ENCODE assay signal across 1 cellular context in genomic region chr16:9966569-9967157, GRCh38.
TF ChIP-seq lines count a peak whose summit lies in the region.

No MANE protein-coding gene starts in this region.

TF ChIP-seq in GM23338, 12 proteins besides CTCF, POLR2A, EP300 and RAD21:
- TF ChIP-seq, protein P1, sequence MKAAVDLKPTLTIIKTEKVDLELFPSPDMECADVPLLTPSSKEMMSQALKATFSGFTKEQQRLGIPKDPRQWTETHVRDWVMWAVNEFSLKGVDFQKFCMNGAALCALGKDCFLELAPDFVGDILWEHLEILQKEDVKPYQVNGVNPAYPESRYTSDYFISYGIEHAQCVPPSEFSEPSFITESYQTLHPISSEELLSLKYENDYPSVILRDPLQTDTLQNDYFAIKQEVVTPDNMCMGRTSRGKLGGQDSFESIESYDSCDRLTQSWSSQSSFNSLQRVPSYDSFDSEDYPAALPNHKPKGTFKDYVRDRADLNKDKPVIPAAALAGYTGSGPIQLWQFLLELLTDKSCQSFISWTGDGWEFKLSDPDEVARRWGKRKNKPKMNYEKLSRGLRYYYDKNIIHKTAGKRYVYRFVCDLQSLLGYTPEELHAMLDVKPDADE (IDR thresholded peaks at IDR 0.05) = no peak
- TF ChIP-seq, protein P2, sequence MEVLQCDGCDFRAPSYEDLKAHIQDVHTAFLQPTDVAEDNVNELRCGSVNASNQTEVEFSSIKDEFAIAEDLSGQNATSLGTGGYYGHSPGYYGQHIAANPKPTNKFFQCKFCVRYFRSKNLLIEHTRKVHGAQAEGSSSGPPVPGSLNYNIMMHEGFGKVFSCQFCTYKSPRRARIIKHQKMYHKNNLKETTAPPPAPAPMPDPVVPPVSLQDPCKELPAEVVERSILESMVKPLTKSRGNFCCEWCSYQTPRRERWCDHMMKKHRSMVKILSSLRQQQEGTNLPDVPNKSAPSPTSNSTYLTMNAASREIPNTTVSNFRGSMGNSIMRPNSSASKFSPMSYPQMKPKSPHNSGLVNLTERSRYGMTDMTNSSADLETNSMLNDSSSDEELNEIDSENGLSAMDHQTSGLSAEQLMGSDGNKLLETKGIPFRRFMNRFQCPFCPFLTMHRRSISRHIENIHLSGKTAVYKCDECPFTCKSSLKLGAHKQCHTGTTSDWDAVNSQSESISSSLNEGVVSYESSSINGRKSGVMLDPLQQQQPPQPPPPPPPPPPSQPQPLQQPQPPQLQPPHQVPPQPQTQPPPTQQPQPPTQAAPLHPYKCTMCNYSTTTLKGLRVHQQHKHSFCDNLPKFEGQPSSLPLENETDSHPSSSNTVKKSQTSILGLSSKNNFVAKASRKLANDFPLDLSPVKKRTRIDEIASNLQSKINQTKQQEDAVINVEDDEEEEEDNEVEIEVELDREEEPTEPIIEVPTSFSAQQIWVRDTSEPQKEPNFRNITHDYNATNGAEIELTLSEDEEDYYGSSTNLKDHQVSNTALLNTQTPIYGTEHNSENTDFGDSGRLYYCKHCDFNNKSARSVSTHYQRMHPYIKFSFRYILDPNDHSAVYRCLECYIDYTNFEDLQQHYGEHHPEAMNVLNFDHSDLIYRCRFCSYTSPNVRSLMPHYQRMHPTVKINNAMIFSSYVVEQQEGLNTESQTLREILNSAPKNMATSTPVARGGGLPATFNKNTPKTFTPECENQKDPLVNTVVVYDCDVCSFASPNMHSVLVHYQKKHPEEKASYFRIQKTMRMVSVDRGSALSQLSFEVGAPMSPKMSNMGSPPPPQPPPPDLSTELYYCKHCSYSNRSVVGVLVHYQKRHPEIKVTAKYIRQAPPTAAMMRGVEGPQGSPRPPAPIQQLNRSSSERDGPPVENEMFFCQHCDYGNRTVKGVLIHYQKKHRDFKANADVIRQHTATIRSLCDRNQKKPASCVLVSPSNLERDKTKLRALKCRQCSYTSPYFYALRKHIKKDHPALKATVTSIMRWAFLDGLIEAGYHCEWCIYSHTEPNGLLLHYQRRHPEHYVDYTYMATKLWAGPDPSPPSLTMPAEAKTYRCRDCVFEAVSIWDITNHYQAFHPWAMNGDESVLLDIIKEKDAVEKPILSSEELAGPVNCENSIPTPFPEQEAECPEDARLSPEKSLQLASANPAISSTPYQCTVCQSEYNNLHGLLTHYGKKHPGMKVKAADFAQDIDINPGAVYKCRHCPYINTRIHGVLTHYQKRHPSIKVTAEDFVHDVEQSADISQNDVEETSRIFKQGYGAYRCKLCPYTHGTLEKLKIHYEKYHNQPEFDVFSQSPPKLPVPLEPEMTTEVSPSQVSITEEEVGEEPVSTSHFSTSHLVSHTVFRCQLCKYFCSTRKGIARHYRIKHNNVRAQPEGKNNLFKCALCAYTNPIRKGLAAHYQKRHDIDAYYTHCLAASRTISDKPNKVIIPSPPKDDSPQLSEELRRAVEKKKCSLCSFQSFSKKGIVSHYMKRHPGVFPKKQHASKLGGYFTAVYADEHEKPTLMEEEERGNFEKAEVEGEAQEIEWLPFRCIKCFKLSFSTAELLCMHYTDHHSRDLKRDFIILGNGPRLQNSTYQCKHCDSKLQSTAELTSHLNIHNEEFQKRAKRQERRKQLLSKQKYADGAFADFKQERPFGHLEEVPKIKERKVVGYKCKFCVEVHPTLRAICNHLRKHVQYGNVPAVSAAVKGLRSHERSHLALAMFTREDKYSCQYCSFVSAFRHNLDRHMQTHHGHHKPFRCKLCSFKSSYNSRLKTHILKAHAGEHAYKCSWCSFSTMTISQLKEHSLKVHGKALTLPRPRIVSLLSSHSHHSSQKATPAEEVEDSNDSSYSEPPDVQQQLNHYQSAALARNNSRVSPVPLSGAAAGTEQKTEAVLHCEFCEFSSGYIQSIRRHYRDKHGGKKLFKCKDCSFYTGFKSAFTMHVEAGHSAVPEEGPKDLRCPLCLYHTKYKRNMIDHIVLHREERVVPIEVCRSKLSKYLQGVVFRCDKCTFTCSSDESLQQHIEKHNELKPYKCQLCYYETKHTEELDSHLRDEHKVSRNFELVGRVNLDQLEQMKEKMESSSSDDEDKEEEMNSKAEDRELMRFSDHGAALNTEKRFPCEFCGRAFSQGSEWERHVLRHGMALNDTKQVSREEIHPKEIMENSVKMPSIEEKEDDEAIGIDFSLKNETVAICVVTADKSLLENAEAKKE (CRISPR knock-in tag; IDR thresholded peaks at IDR 0.05) = no peak
- TF ChIP-seq STAT1 (IDR thresholded peaks at IDR 0.05; ENCODE audit: unreplicated experiment) (no peak), ZNF114 (CRISPR knock-in tag; IDR thresholded peaks at IDR 0.05) (no peak), POLR2AphosphoS5 (IDR thresholded peaks at IDR 0.05; ENCODE audit: low read depth) (no peak), JUNB (IDR thresholded peaks at IDR 0.05; ENCODE audit: unreplicated experiment) (no peak), CREB1 (CRISPR knock-in tag; IDR thresholded peaks at IDR 0.05; ENCODE audit: low read depth) (no peak), EZH2phosphoT487 (IDR thresholded peaks at IDR 0.05; ENCODE audit: unreplicated experiment) (no peak), NANOG (IDR thresholded peaks at IDR 0.05; ENCODE audit: borderline replicate concordance) (no peak), ZNF331 (CRISPR knock-in tag; IDR thresholded peaks at IDR 0.05; ENCODE audit: low read depth) (no peak), EZH2 (IDR thresholded peaks at IDR 0.05; ENCODE audit: low read depth, unreplicated experiment) (no peak)
- TF ChIP-seq, protein P3, sequence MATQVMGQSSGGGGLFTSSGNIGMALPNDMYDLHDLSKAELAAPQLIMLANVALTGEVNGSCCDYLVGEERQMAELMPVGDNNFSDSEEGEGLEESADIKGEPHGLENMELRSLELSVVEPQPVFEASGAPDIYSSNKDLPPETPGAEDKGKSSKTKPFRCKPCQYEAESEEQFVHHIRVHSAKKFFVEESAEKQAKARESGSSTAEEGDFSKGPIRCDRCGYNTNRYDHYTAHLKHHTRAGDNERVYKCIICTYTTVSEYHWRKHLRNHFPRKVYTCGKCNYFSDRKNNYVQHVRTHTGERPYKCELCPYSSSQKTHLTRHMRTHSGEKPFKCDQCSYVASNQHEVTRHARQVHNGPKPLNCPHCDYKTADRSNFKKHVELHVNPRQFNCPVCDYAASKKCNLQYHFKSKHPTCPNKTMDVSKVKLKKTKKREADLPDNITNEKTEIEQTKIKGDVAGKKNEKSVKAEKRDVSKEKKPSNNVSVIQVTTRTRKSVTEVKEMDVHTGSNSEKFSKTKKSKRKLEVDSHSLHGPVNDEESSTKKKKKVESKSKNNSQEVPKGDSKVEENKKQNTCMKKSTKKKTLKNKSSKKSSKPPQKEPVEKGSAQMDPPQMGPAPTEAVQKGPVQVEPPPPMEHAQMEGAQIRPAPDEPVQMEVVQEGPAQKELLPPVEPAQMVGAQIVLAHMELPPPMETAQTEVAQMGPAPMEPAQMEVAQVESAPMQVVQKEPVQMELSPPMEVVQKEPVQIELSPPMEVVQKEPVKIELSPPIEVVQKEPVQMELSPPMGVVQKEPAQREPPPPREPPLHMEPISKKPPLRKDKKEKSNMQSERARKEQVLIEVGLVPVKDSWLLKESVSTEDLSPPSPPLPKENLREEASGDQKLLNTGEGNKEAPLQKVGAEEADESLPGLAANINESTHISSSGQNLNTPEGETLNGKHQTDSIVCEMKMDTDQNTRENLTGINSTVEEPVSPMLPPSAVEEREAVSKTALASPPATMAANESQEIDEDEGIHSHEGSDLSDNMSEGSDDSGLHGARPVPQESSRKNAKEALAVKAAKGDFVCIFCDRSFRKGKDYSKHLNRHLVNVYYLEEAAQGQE (IDR thresholded peaks at IDR 0.05; ENCODE audit: unreplicated experiment) = no peak
